8 cellular contexts compared by ENCODE assay signal in the genomic region with DNA sequence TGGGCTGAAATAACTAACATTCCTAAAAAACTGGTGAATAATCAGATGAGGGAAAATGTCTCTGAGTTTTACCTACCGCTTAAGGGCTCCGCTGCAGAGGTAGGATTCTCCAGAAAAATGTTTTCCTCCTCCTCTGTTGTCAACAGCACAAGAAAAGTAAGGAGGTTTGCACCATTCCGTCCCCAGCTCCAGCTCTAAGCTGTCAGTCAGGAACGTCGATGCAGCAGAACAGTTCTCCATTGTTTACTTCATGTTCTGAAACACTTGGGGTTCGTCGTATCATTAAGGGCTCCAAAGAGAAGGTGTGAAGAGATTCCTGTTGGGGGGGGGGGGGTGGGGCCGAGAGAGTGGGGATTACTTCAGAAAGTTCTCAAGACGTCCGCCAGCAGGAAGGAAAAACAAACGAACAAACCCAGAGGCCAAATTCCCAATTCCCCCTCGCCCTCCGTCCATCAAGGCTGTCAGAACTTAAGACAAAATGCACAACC. TPM values are rescaled to one million over a fixed set of nuclear protein-coding genes. Genes with fewer than 3 reads are reported as not detected.
DNase-seq lines count a peak whose midpoint lies in the region; ATAC-seq and TF ChIP-seq lines count a peak whose summit lies in the region.

No MANE protein-coding gene starts in this region.

- WGBS in stomach, 5 donors = 1 to 2% (median 2%) methylated on average over 13 of the region's 13 CpGs

- TF ChIP-seq EP300 in stomach (IDR thresholded peaks at IDR 0.05) = no peak

- H3K27ac Mint-ChIP-seq in activated naive CD8-positive, alpha-beta T cell treated with anti-CD3 and anti-CD28 coated beads for 36 hours = peak overlapping the region; percentile 80
- H3K27ac Mint-ChIP-seq in immature natural killer cell = peak overlapping the region; percentile 43 to 88 (median 82)

- peaks cover 13 to 31% (median 19%) of the 10 kb centered on the region in 10 experiments; a peak in 17 of 20 replicates for H3K4me1 ChIP-seq in BLaER1 treated with 17β-estradiol and CSF1 and Interleukin-3, amounts not matched to agents 10 nM and 100 nM
- peaks cover 13% of the 10 kb centered on the region for H3K4me1 ChIP-seq in HUES48 (ENCODE audit: control insufficient read depth, insufficient read depth, low read length)
- H3K4me1 ChIP-seq in stomach = peaks cover 0 to 19% (median 12%) of the 10 kb centered on the region in 4 donors

- no peaks in the 10 kb centered on the region for H3K9me3 Mint-ChIP-seq in activated naive CD8-positive, alpha-beta T cell treated with anti-CD3 and anti-CD28 coated beads for 36 hours
- no peaks in the 10 kb centered on the region for H3K9me3 Mint-ChIP-seq in immature natural killer cell

- no peaks in the 10 kb centered on the region for H3K27me3 ChIP-seq in BLaER1 treated with 17β-estradiol and CSF1 and Interleukin-3, amounts not matched to agents 10 nM and 100 nM
- no peaks in the 10 kb centered on the region for H3K27me3 ChIP-seq in HUES48 (ENCODE audit: control insufficient read depth, insufficient read depth, low read length)
- no peaks in the 10 kb centered on the region for H3K27me3 ChIP-seq in stomach

- H3K36me3 Mint-ChIP-seq in activated naive CD8-positive, alpha-beta T cell treated with anti-CD3 and anti-CD28 coated beads for 36 hours = peaks cover 24% of the 10 kb centered on the region
- H3K36me3 Mint-ChIP-seq in immature natural killer cell = peaks cover 9 to 11% (median 9%) of the 10 kb centered on the region in 3 donors

- no peaks in the 10 kb centered on the region; a peak in 2 of 22 replicates for H4K20me1 ChIP-seq in BLaER1 treated with 17β-estradiol and CSF1 and Interleukin-3, amounts not matched to agents 10 nM and 100 nM

- intact Hi-C loops in stomach (cut with DNase I; ENCODE audit: low total_unique reads) (no loop called here), posterior cingulate gyrus (cut with DNase I) (no loop called here)

- peak overlapping the region; percentile 78 to 96 (median 88) for H3K9ac ChIP-seq in BLaER1 treated with 17β-estradiol and CSF1 and Interleukin-3, amounts not matched to agents 10 nM and 100 nM
- peak overlapping the region; percentile 98 for H3K9ac ChIP-seq in HUES48 (ENCODE audit: low read depth, low read length)

- no peak for DNase-seq in activated naive CD8-positive, alpha-beta T cell treated with anti-CD3 and anti-CD28 coated beads for 36 hours
- DNase-seq in immature natural killer cell = peak in 1 of 3 donors; percentile 2
- DNase-seq in stomach = no peak
- DNase-seq in posterior cingulate gyrus = no peak
- no peak for DNase-seq in LoVo (ENCODE audit: low spot score)

- peak overlapping the region; percentile 88 for H3K4me3 Mint-ChIP-seq in activated naive CD8-positive, alpha-beta T cell treated with anti-CD3 and anti-CD28 coated beads for 36 hours
- H3K4me3 Mint-ChIP-seq in immature natural killer cell = peak overlapping the region; percentile 93 to 98 (median 95)

- H3K9me3 ChIP-seq in BLaER1 treated with 17β-estradiol and CSF1 and Interleukin-3, amounts not matched to agents 10 nM and 100 nM (replicated peaks in 1 of 11) = no peaks in the 10 kb centered on the region
- H3K9me3 ChIP-seq in HUES48 (ENCODE audit: control insufficient read depth, insufficient read depth, low read length) = no peaks in the 10 kb centered on the region
- no peaks in the 10 kb centered on the region for H3K9me3 ChIP-seq in stomach

- peak overlapping the region in 10 of 11 experiments; percentile 60 to 96 (median 88); a peak in 20 of 22 replicates for H3K27ac ChIP-seq in BLaER1 treated with 17β-estradiol and CSF1 and Interleukin-3, amounts not matched to agents 10 nM and 100 nM
- peak overlapping the region; percentile 99 for H3K27ac ChIP-seq in HUES48 (ENCODE audit: low read depth, low read length)
- peak overlapping the region in 4 of 5 donors; percentile 75 to 83 (median 80) for H3K27ac ChIP-seq in stomach

- no peak for TF ChIP-seq CTCF in stomach (IDR thresholded peaks at IDR 0.05)

- peak overlapping the region; percentile 71 to 97 (median 88) for H3K4me3 ChIP-seq in BLaER1 treated with 17β-estradiol and CSF1 and Interleukin-3, amounts not matched to agents 10 nM and 100 nM
- peak overlapping the region; percentile 99 for H3K4me3 ChIP-seq in HUES48 (ENCODE audit: low read depth, low read length)
- H3K4me3 ChIP-seq in stomach = peak overlapping the region; percentile 77 to 93 (median 90)

- ATAC-seq in GM19043 (IDR thresholded peaks at IDR 0.05; ENCODE audit: low read depth, unreplicated experiment) = peak; percentile 0

- peaks cover 27% of the 10 kb centered on the region for H3K4me1 Mint-ChIP-seq in activated naive CD8-positive, alpha-beta T cell treated with anti-CD3 and anti-CD28 coated beads for 36 hours
- H3K4me1 Mint-ChIP-seq in immature natural killer cell = peaks cover 28 to 35% of the 10 kb centered on the region in 2 donors

- TF ChIP-seq POLR2A in stomach (IDR thresholded peaks at IDR 0.05) = no peak

- peaks cover 11 to 40% (median 31%) of the 10 kb centered on the region in 11 experiments for H3K36me3 ChIP-seq in BLaER1 treated with 17β-estradiol and CSF1 and Interleukin-3, amounts not matched to agents 10 nM and 100 nM
- H3K36me3 ChIP-seq in HUES48 (ENCODE audit: control insufficient read depth, insufficient read depth, low read length) = peaks cover 45% of the 10 kb centered on the region
- peaks cover 0 to 14% (median 12%) of the 10 kb centered on the region in 4 donors for H3K36me3 ChIP-seq in stomach

- no peaks in the 10 kb centered on the region for H3K27me3 Mint-ChIP-seq in activated naive CD8-positive, alpha-beta T cell treated with anti-CD3 and anti-CD28 coated beads for 36 hours
- peaks cover 4 to 5% (median 5%) of the 10 kb centered on the region in 3 donors for H3K27me3 Mint-ChIP-seq in immature natural killer cell (ENCODE audit: low read depth in 3 of 3)

- peak overlapping the region; percentile 82 to 97 (median 88) for H3K4me2 ChIP-seq in BLaER1 treated with 17β-estradiol and CSF1 and Interleukin-3, amounts not matched to agents 10 nM and 100 nM

RNA-seq across cellular contexts. Expression of gene MMS22L, which starts 0.7 kb away (rescaled TPM):
- 10 to 100 TPM; 41.3 to 50.9 TPM for total RNA-seq in activated naive CD8-positive, alpha-beta T cell treated with anti-CD3 and anti-CD28 coated beads for 36 hours
- polyA plus RNA-seq in immature natural killer cell (10 to 100 TPM in 1 of 3 donors, 1 to 10 TPM in 2; 1.6 to 15.1 (median 4.3) TPM), stomach (1 to 10 TPM in 2 of 3 donors, under 1 TPM in 1; 0.81 to 2.9 (median 1.2) TPM)
- 10 to 100 TPM in 2 of 5 donors, 1 to 10 TPM in 3; 2.3 to 27.7 (median 7.5) TPM for total RNA-seq in stomach
